In genomic region chr15:96316953-96317629, GRCh38 we compare ENCODE assay signal across 1 cellular context.
TF ChIP-seq lines count a peak whose summit lies in the region.

No MANE protein-coding gene starts in this region.

TF ChIP-seq in K562, 482 proteins besides CTCF, POLR2A, EP300 and RAD21:
- TF ChIP-seq PBX2 (CRISPR knock-in tag; IDR thresholded peaks at IDR 0.05; ENCODE audit: low read depth): no peak
- TF ChIP-seq PBX2 (tag; conservative IDR thresholded peaks at IDR 0.05; ENCODE audit: low read depth): peak; percentile 77
- peak; percentile 49 for TF ChIP-seq PKNOX1 (IDR thresholded peaks at IDR 0.05)
- TF ChIP-seq HMBOX1 (IDR thresholded peaks at IDR 0.05): 0 out of 2 replicates have a peak, but pooled peaks have one; percentile 39
- peak; percentile 88 for TF ChIP-seq MEIS2 (IDR thresholded peaks at IDR 0.05; ENCODE audit: partially characterized antibody)
- no peak for TF ChIP-seq SNRNP70 (optimal IDR thresholded peaks at IDR 0.05; ENCODE audit: low read depth, low read length)
- TF ChIP-seq ZNF707 (CRISPR knock-in tag; conservative IDR thresholded peaks at IDR 0.05): no peak
